21 cellular contexts compared by ENCODE assay signal in genomic region chr5:5373351-5374033, GRCh38. TPM values are rescaled to one million over a fixed set of nuclear protein-coding genes. Genes with fewer than 3 reads are reported as not detected.
DNase-seq lines count a peak whose midpoint lies in the region; ATAC-seq and TF ChIP-seq lines count a peak whose summit lies in the region.
"Had no signal": no experiment of that assay in that cellular context is flagged by ENCODE, and none has a peak within 500 bp of the region (broad histone marks: within the 10 kb centered on the region; RNA-seq: fewer than 3 reads in every experiment).

No MANE protein-coding gene starts in this region.

- TF ChIP-seq CTCF in VCaP (conservative IDR thresholded peaks at IDR 0.05) (no peak), lower lobe of right lung (IDR thresholded peaks at IDR 0.05) (no peak), smooth muscle cell (IDR thresholded peaks at IDR 0.05; ENCODE audit: borderline replicate concordance, insufficient read depth, poor library complexity, severe bottlenecking) (no peak)

- H3K27ac ChIP-seq in VCaP (peak overlapping the region; percentile 58), lower lobe of right lung (no peak overlapping the region), smooth muscle cell (ENCODE audit: low read depth) (peak overlapping the region; percentile 85)

- no peaks in the 10 kb centered on the region for H3K4me1 Mint-ChIP-seq in activated naive CD8-positive, alpha-beta T cell treated with anti-CD3 and anti-CD28 coated beads for 36 hours

- H3K36me3 ChIP-seq in lower lobe of right lung (no peaks in the 10 kb centered on the region), smooth muscle cell (ENCODE audit: low read depth) (no peaks in the 10 kb centered on the region)
- H3K36me3 ChIP-seq: esophagus muscularis mucosa had no signal

- 56% methylated on average over 2 of the region's 2 CpGs for whole genome bisulfite sequencing in smooth muscle cell (ENCODE audit: low lambda C conversion rate)

- intact Hi-C loops in lower lobe of right lung (cut with DNase I) = no loop called here

- H3K9ac ChIP-seq in smooth muscle cell (ENCODE audit: low read depth) = peak overlapping the region; percentile 32

- no peaks in the 10 kb centered on the region for H3K79me2 ChIP-seq in smooth muscle cell (ENCODE audit: low read depth)

- DNase-seq in EH (ENCODE audit: low read depth) (peak; percentile 25), lower lobe of right lung (no peak), smooth muscle cell (lab: John Stamatoyannopoulos, UW; ENCODE audit: unreplicated experiment) (no peak), activated gamma-delta T cell (lab: John Stamatoyannopoulos, UW) (no peak), NCI-H2029 (lab: John Stamatoyannopoulos, UW) (no peak)
- DNase-seq in activated naive CD8-positive, alpha-beta T cell treated with anti-CD3 and anti-CD28 coated beads for 36 hours = no peak
- DNase-seq in stimulated activated CD4-positive, alpha-beta T cell treated with anti-CD3 and anti-CD28 coated beads, Interleukin-4, amount 100 ng/mL, for 24 hours = no peak
- DNase-seq: Caco-2; central memory CD4-positive, alpha-beta T cell; Kasumi-1; NCI-H1105 treated with DMSO at 0.1 percent for 48 hours; NCI-H2107; NCI-H526; nephron progenitor cell; PC-3; stimulated activated naive CD4-positive, alpha-beta T cell had no signal

- no peaks in the 10 kb centered on the region for H4K20me1 ChIP-seq in smooth muscle cell (ENCODE audit: low read depth)

- H2AFZ ChIP-seq in smooth muscle cell (ENCODE audit: low read depth) = no peak overlapping the region

- no peaks in the 10 kb centered on the region for H3K27me3 ChIP-seq in lower lobe of right lung (ENCODE audit: low read depth)
- no peaks in the 10 kb centered on the region for H3K27me3 ChIP-seq in smooth muscle cell (ENCODE audit: low read depth)
- H3K27me3 ChIP-seq: esophagus muscularis mucosa had no signal

- peaks cover 2% of the 10 kb centered on the region for H3K36me3 Mint-ChIP-seq in activated naive CD8-positive, alpha-beta T cell treated with anti-CD3 and anti-CD28 coated beads for 36 hours

- H3K4me3 ChIP-seq in lower lobe of right lung (no peak overlapping the region), smooth muscle cell (no peak overlapping the region)
- H3K4me3 ChIP-seq: esophagus muscularis mucosa had no signal

- peaks cover 5% of the 10 kb centered on the region for H3K4me1 ChIP-seq in lower lobe of right lung
- H3K4me1 ChIP-seq in smooth muscle cell (ENCODE audit: low read depth) = peaks cover 5% of the 10 kb centered on the region
- H3K4me1 ChIP-seq: Caco-2 had no signal

- no peaks in the 10 kb centered on the region for H3K9me3 Mint-ChIP-seq in activated naive CD8-positive, alpha-beta T cell treated with anti-CD3 and anti-CD28 coated beads for 36 hours
- H3K9me3 Mint-ChIP-seq: activated T-helper 2 cell treated with anti-CD3 and anti-CD28 coated beads, Interferon-gamma antibody, Interleukin-2, Interleukin-4, amounts not matched to agents 10 μg/mL and 5 μg/mL and 100 μg/mL, durations not matched to agents 14 hours and 24 hours and 36 hours; memory B cell had no signal

- H3F3A ChIP-seq in smooth muscle cell (ENCODE audit: low read depth) = no peaks in the 10 kb centered on the region

- H3K9me3 ChIP-seq in lower lobe of right lung (no peaks in the 10 kb centered on the region), smooth muscle cell (replicated peaks; ENCODE audit: low read depth) (no peaks in the 10 kb centered on the region)
- H3K9me3 ChIP-seq: Caco-2, esophagus muscularis mucosa had no signal

- H3K27ac Mint-ChIP-seq in activated naive CD8-positive, alpha-beta T cell treated with anti-CD3 and anti-CD28 coated beads for 36 hours = no peak overlapping the region
- H3K27ac Mint-ChIP-seq: activated T-helper 2 cell treated with anti-CD3 and anti-CD28 coated beads, Interferon-gamma antibody, Interleukin-2, Interleukin-4, amounts not matched to agents 10 μg/mL and 5 μg/mL and 100 μg/mL, durations not matched to agents 14 hours and 24 hours and 36 hours; memory B cell; nephron progenitor cell had no signal

- H3K4me2 ChIP-seq in smooth muscle cell = peak overlapping the region; percentile 72

- no peaks in the 10 kb centered on the region for H3K27me3 Mint-ChIP-seq in activated naive CD8-positive, alpha-beta T cell treated with anti-CD3 and anti-CD28 coated beads for 36 hours
- H3K27me3 Mint-ChIP-seq: memory B cell had no signal

- no peak overlapping the region for H3K4me3 Mint-ChIP-seq in activated naive CD8-positive, alpha-beta T cell treated with anti-CD3 and anti-CD28 coated beads for 36 hours
- H3K4me3 Mint-ChIP-seq: memory B cell, nephron progenitor cell had no signal

- peak; percentile 70 to 80 for ATAC-seq in lower lobe of right lung
- ATAC-seq: PC-3, SK-N-SH treated with all-trans-retinoic acid at 6 μM for 48 hours had no signal

RNA-seq across cellular contexts. Expression of gene ICE1, which starts 49.0 kb away (rescaled TPM):
- 28.1 TPM for total RNA-seq in lower lobe of right lung
- total RNA-seq in smooth muscle cell = 25.4 and 32.0 TPM in 2 replicates
- polyA plus RNA-seq in smooth muscle cell = 10.2 and 15.5 TPM in 2 replicates
- total RNA-seq in activated naive CD8-positive, alpha-beta T cell treated with anti-CD3 and anti-CD28 coated beads for 36 hours = 10 to 100 TPM; 35.9 to 37.7 TPM
